Comparison of ENCODE assay signal across 26 cellular contexts in the genomic region with DNA sequence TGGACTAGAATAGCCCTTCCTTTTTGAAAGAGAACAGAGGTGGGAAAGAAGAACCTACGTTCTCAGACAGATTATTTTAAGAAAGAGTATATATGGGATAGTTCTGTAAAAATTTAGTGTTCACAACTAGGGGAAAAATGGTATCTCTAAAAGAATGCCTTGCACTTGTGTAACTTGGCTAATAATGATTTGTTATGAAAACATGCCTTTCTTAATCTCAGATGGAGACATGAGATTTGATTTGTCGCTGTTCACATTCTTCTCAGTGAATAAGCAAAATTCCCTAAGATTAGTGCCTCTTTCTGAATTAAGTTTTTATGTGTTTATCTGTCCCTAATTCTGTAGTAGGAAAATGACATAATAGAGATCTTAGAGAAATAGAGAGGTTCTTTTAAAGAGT.
DNase-seq lines count a peak whose midpoint lies in the region; ATAC-seq and TF ChIP-seq lines count a peak whose summit lies in the region.
"Had no signal": no experiment of that assay in that cellular context is flagged by ENCODE, and none has a peak within 500 bp of the region (broad histone marks: within the 10 kb centered on the region; RNA-seq: fewer than 3 reads in every experiment).

No MANE protein-coding gene starts in this region.

- intact Hi-C loops in tibial artery (cut with DNase I; ENCODE audit: low total_unique reads), result no loop called here

- H3K4me3 ChIP-seq in SK-N-SH (ENCODE audit: low read depth in 2 of 2, low read length in 1 of 2), result no peak overlapping the region
- no peak overlapping the region for H3K4me3 ChIP-seq in choroid plexus epithelial cell (ENCODE audit: low read depth, low read length)
- H3K4me3 ChIP-seq in parathyroid adenoma (ENCODE audit: low read depth, low read length), result no peak overlapping the region
- H3K4me3 ChIP-seq in tibial artery, result no peak overlapping the region
- no peak overlapping the region for H3K4me3 ChIP-seq in smooth muscle cell
- H3K4me3 ChIP-seq: GM23248, K562, MG63, PC-9 had no signal

- no peak overlapping the region for H3K4me2 ChIP-seq in SK-N-SH
- peak overlapping the region; percentile 26 for H3K4me2 ChIP-seq in parathyroid adenoma (ENCODE audit: low read length)
- no peak overlapping the region for H3K4me2 ChIP-seq in smooth muscle cell
- H3K4me2 ChIP-seq: PC-9 had no signal

- H3K9me3 ChIP-seq in SK-N-SH (0 out of 2 replicates have a peak, but pooled peaks cover 3% of the 10 kb centered on the region), parathyroid adenoma (ENCODE audit: control insufficient read depth, low read length) (no peaks in the 10 kb centered on the region), tibial artery (no peaks in the 10 kb centered on the region), smooth muscle cell (replicated peaks; ENCODE audit: low read depth) (no peaks in the 10 kb centered on the region)
- H3K9me3 ChIP-seq: MG63 had no signal

- H3F3A ChIP-seq in SK-N-SH (replicated peaks; ENCODE audit: insufficient read depth) (peaks cover 14% of the 10 kb centered on the region), smooth muscle cell (ENCODE audit: low read depth) (no peaks in the 10 kb centered on the region)

- H3K27ac ChIP-seq in SK-N-SH (ENCODE audit: low read depth in 2 of 2, low read length in 1 of 2), result no peak overlapping the region
- H3K27ac ChIP-seq in parathyroid adenoma, result no peak overlapping the region
- H3K27ac ChIP-seq in tibial artery, result peak overlapping the region; percentile 27 to 50
- H3K27ac ChIP-seq in smooth muscle cell (ENCODE audit: low read depth), result no peak overlapping the region
- H3K27ac ChIP-seq: 22Rv1, GM23248, HL-60, PC-9 had no signal

- H3K36me3 Mint-ChIP-seq in progenitor cell of endocrine pancreas (ENCODE audit: insufficient read depth), result peaks cover 19% of the 10 kb centered on the region

- H3K27ac Mint-ChIP-seq in progenitor cell of endocrine pancreas, result no peak overlapping the region
- H3K27ac Mint-ChIP-seq: H9 had no signal

- H3K27me3 ChIP-seq in SK-N-SH (ENCODE audit: insufficient read depth) (no peaks in the 10 kb centered on the region), parathyroid adenoma (ENCODE audit: control insufficient read depth, insufficient read depth, low read length) (no peaks in the 10 kb centered on the region), tibial artery (no peaks in the 10 kb centered on the region), smooth muscle cell (ENCODE audit: low read depth) (no peaks in the 10 kb centered on the region)
- H3K27me3 ChIP-seq: MG63 had no signal

- H3K9ac ChIP-seq in SK-N-SH, result no peak overlapping the region
- no peak overlapping the region for H3K9ac ChIP-seq in parathyroid adenoma
- no peak overlapping the region for H3K9ac ChIP-seq in smooth muscle cell (ENCODE audit: low read depth)
- H3K9ac ChIP-seq: GM23248 had no signal

- H4K20me1 ChIP-seq in SK-N-SH (ENCODE audit: insufficient read depth), result no peaks in the 10 kb centered on the region
- H4K20me1 ChIP-seq in smooth muscle cell (ENCODE audit: low read depth), result peaks cover 16% of the 10 kb centered on the region

- H3K4me1 Mint-ChIP-seq in progenitor cell of endocrine pancreas (ENCODE audit: low read depth), result no peaks in the 10 kb centered on the region

- peaks cover 9% of the 10 kb centered on the region; the same call in 1 of the 2 replicates for H3K79me2 ChIP-seq in SK-N-SH (ENCODE audit: insufficient read depth)
- peaks cover 18% of the 10 kb centered on the region for H3K79me2 ChIP-seq in parathyroid adenoma
- H3K79me2 ChIP-seq in smooth muscle cell (ENCODE audit: low read depth), result peaks cover 8% of the 10 kb centered on the region

- no peak for TF ChIP-seq EP300 in SK-N-SH (IDR thresholded peaks at IDR 0.05; ENCODE audit: borderline replicate concordance in 1 of 2, low read depth in 1 of 2, low read length in 1 of 2)

- H3K36me3 ChIP-seq in SK-N-SH (replicated peaks in 1 of 2; ENCODE audit: control insufficient read depth in 1 of 2, insufficient read depth in 2 of 2, low read length in 1 of 2), result peaks cover 6 to 32% of the 10 kb centered on the region in 2 experiments
- H3K36me3 ChIP-seq in parathyroid adenoma (ENCODE audit: control insufficient read depth, insufficient read depth, low read length), result no peaks in the 10 kb centered on the region
- peaks cover 0 to 6% (median 0%) of the 10 kb centered on the region in 3 donors for H3K36me3 ChIP-seq in tibial artery
- no peaks in the 10 kb centered on the region for H3K36me3 ChIP-seq in smooth muscle cell (ENCODE audit: low read depth)

- POLR2A ChIA-PET in SK-N-SH (lab: Yijun Ruan, JAX), result no interaction called here

- no peak for TF ChIP-seq RAD21 in SK-N-SH (IDR thresholded peaks at IDR 0.05; ENCODE audit: low read length)

- ATAC-seq in SK-N-SH treated with all-trans-retinoic acid at 6 μM for 48 hours, result no peak
- ATAC-seq in left lobe of liver, result no peak
- ATAC-seq: HepG2, K562 had no signal

- H3K4me3 Mint-ChIP-seq in progenitor cell of endocrine pancreas (ENCODE audit: low read depth), result no peak overlapping the region
- H3K4me3 Mint-ChIP-seq: CD14-positive monocyte, H9 had no signal

- peaks cover 16% of the 10 kb centered on the region for H3K9me3 Mint-ChIP-seq in progenitor cell of endocrine pancreas (ENCODE audit: low read depth)

- 0 out of 2 replicates have a peak, but pooled peaks cover 4% of the 10 kb centered on the region for H3K9me2 ChIP-seq in SK-N-SH

- DNase-seq in SK-N-SH (no peak), choroid plexus epithelial cell (ENCODE audit: low read depth) (peak; percentile 12), tibial artery (no peak), left lobe of liver (ENCODE audit: low spot score) (no peak), progenitor cell of endocrine pancreas (ENCODE audit: low spot score, unreplicated experiment) (no peak), smooth muscle cell (lab: John Stamatoyannopoulos, UW; ENCODE audit: unreplicated experiment) (no peak)
- DNase-seq: COR-L47, DMS79, GM23248, H9, MG63, NCI-H1048, NCI-H1436 treated with DMSO at 0.1 percent for 48 hours, NCI-H1930, NCI-H2227 treated with DMSO at 0.1 percent for 48 hours, NCI-H510A, PC-9, RPMI8226, SHP77 had no signal

- H3K27me3 Mint-ChIP-seq in progenitor cell of endocrine pancreas, result no peaks in the 10 kb centered on the region

- CTCF ChIA-PET in SK-N-SH (lab: Yijun Ruan, JAX), result no interaction called here

- TF ChIP-seq CTCF in SK-N-SH (IDR thresholded peaks at IDR 0.05) (no peak), choroid plexus epithelial cell (conservative IDR thresholded peaks at IDR 0.05; ENCODE audit: low read depth, low read length) (no peak), parathyroid adenoma (IDR thresholded peaks at IDR 0.05) (no peak), tibial artery (IDR thresholded peaks at IDR 0.05) (no peak), progenitor cell of endocrine pancreas (IDR thresholded peaks at IDR 0.05; ENCODE audit: unreplicated experiment) (no peak), smooth muscle cell (IDR thresholded peaks at IDR 0.05; ENCODE audit: borderline replicate concordance, insufficient read depth, poor library complexity, severe bottlenecking) (no peak)

- H2AFZ ChIP-seq in SK-N-SH (ENCODE audit: low read depth) (no peak overlapping the region), parathyroid adenoma (no peak overlapping the region), smooth muscle cell (ENCODE audit: low read depth) (no peak overlapping the region)
- H2AFZ ChIP-seq: GM23248, PC-9 had no signal

- WGBS in SK-N-SH (ENCODE audit: low lambda C conversion rate), result 92% methylated on average over 2 of the region's 2 CpGs
- WGBS in smooth muscle cell (ENCODE audit: low lambda C conversion rate), result 75% methylated on average over 2 of the region's 2 CpGs

- H3K4me1 ChIP-seq in SK-N-SH (ENCODE audit: control insufficient read depth in 1 of 2, insufficient read depth in 2 of 2, low read depth in 1 of 2, low read length in 1 of 2) (no peaks in the 10 kb centered on the region; a peak in 1 of 4 replicates), parathyroid adenoma (peaks cover 14% of the 10 kb centered on the region), tibial artery (peaks cover 0 to 34% (median 0%) of the 10 kb centered on the region in 4 donors), smooth muscle cell (ENCODE audit: low read depth) (no peaks in the 10 kb centered on the region)

TF ChIP-seq in SK-N-SH treated with all-trans-retinoic acid at 6 μM for 48 hours, 23 proteins besides CTCF, POLR2A, EP300 and RAD21:
- TF ChIP-seq ISL1 (CRISPR knock-in tag; IDR thresholded peaks at IDR 0.05) (peak; percentile 74), ESRRG (CRISPR knock-in tag; IDR thresholded peaks at IDR 0.05) (no peak), ZFP3 (CRISPR knock-in tag; IDR thresholded peaks at IDR 0.05) (no peak), RARB (CRISPR knock-in tag; IDR thresholded peaks at IDR 0.05) (no peak)

TF ChIP-seq in SK-N-SH, 30 proteins besides CTCF, POLR2A, EP300 and RAD21:
- no peak for TF ChIP-seq CHD2 (IDR thresholded peaks at IDR 0.05; ENCODE audit: low read length, partially characterized antibody)
- TF ChIP-seq RCOR1 (IDR thresholded peaks at IDR 0.05; ENCODE audit: low read length), result no peak
- TF ChIP-seq, protein P1, sequence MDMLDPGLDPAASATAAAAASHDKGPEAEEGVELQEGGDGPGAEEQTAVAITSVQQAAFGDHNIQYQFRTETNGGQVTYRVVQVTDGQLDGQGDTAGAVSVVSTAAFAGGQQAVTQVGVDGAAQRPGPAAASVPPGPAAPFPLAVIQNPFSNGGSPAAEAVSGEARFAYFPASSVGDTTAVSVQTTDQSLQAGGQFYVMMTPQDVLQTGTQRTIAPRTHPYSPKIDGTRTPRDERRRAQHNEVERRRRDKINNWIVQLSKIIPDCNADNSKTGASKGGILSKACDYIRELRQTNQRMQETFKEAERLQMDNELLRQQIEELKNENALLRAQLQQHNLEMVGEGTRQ (IDR thresholded peaks at IDR 0.05; ENCODE audit: borderline replicate concordance, low read depth, low read length), result no peak
- TF ChIP-seq FOXM1 (IDR thresholded peaks at IDR 0.05; ENCODE audit: low read depth), result no peak
- TF ChIP-seq, protein P2, sequence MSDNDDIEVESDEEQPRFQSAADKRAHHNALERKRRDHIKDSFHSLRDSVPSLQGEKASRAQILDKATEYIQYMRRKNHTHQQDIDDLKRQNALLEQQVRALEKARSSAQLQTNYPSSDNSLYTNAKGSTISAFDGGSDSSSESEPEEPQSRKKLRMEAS (IDR thresholded peaks at IDR 0.05; ENCODE audit: low read depth), result no peak
- TF ChIP-seq RXRA (IDR thresholded peaks at IDR 0.05; ENCODE audit: borderline replicate concordance, low read depth), result no peak
- TF ChIP-seq SMC3 (IDR thresholded peaks at IDR 0.05; ENCODE audit: low read depth, low read length), result no peak
- no peak for TF ChIP-seq JUND (IDR thresholded peaks at IDR 0.05)
- TF ChIP-seq FOXJ3 (CRISPR knock-in tag; IDR thresholded peaks at IDR 0.05), result no peak

Comparison
In these comparisons a context has a peak if more than half of its experiments do, and no peak if none do; other contexts are left out.
1. H3K27ac ChIP-seq: peak in tibial artery (2 of 2); none in SK-N-SH (0 of 2), parathyroid adenoma (single experiment) and smooth muscle cell (single experiment).